Comparison of ENCODE assay signal across 18 cellular contexts in genomic region chr5:117982691-117983090, GRCh38.
"Had no signal": no experiment of that assay in that cellular context is flagged by ENCODE, and none has a peak within 500 bp of the region (broad histone marks: within the 10 kb centered on the region; RNA-seq: fewer than 3 reads in every experiment).

No MANE protein-coding gene starts in this region.

- H3K4me1 ChIP-seq: parathyroid adenoma, testis had no signal

- H3K27me3 Mint-ChIP-seq: activated CD4-positive, alpha-beta T cell treated with anti-CD3 and anti-CD28 coated beads, Interleukin-2, amount 10 ng/mL, durations not matched to agents 24 days and 14 days; memory B cell; stimulated activated naive CD8-positive, alpha-beta T cell treated with anti-CD3 and anti-CD28 coated beads, Interleukin-15, amount 100 ng/mL, for 72 hours had no signal

- H3K4me1 Mint-ChIP-seq: activated CD4-positive, alpha-beta T cell treated with anti-CD3 and anti-CD28 coated beads, Interleukin-2, amount 10 ng/mL, durations not matched to agents 24 days and 14 days; memory B cell; neural crest cell; stimulated activated naive CD8-positive, alpha-beta T cell treated with anti-CD3 and anti-CD28 coated beads, Interleukin-15, amount 100 ng/mL, for 72 hours had no signal

- H3K27ac Mint-ChIP-seq: activated CD4-positive, alpha-beta T cell treated with anti-CD3 and anti-CD28 coated beads, Interleukin-2, amount 10 ng/mL, durations not matched to agents 24 days and 14 days; memory B cell; stimulated activated naive CD8-positive, alpha-beta T cell treated with anti-CD3 and anti-CD28 coated beads, Interleukin-15, amount 100 ng/mL, for 72 hours had no signal

- H3K36me3 Mint-ChIP-seq: memory B cell had no signal

- H3K9me3 ChIP-seq: testis had no signal

- H3K27me3 ChIP-seq: brain microvascular endothelial cell, dorsolateral prefrontal cortex, testis had no signal

- H3K9ac ChIP-seq: parathyroid adenoma had no signal

- H3K4me3 Mint-ChIP-seq: activated CD4-positive, alpha-beta T cell treated with anti-CD3 and anti-CD28 coated beads, Interleukin-2, amount 10 ng/mL, durations not matched to agents 24 days and 14 days; memory B cell; neural crest cell; stimulated activated naive CD8-positive, alpha-beta T cell treated with anti-CD3 and anti-CD28 coated beads, Interleukin-15, amount 100 ng/mL, for 72 hours had no signal

- H2AFZ ChIP-seq: parathyroid adenoma had no signal

- H3K36me3 ChIP-seq: brain microvascular endothelial cell had no signal

- H3K27ac ChIP-seq: brain microvascular endothelial cell, dorsolateral prefrontal cortex, parathyroid adenoma, testis had no signal

- H3K9me3 Mint-ChIP-seq: activated CD4-positive, alpha-beta T cell treated with anti-CD3 and anti-CD28 coated beads, Interleukin-2, amount 10 ng/mL, durations not matched to agents 24 days and 14 days had no signal

- ATAC-seq: esophagus mucosa; left lobe of liver; stimulated activated naive CD8-positive, alpha-beta T cell treated with anti-CD3 and anti-CD28 coated beads, Interleukin-15, amount 100 ng/mL, for 72 hours had no signal

- DNase-seq: activated CD4-positive, alpha-beta T cell treated with anti-CD3 and anti-CD28 coated beads, Interleukin-2, amount 10 ng/mL, durations not matched to agents 24 days and 14 days; activated naive CD4-positive, alpha-beta T cell treated with anti-CD3 and anti-CD28 coated beads, Interleukin-2, amount 50 U/mL, for 16 hours; activated T-cell treated with anti-CD3 and anti-CD28 coated beads, Interleukin-2, amount 50 U/mL, for 1 hour; amygdala; brain microvascular endothelial cell; glutamatergic neuron; retina; stimulated activated CD4-positive, alpha-beta T cell treated with anti-CD3 and anti-CD28 coated beads, Interleukin-15, amount 100 ng/mL, for 24 hours; stimulated activated CD4-positive, alpha-beta T cell treated with anti-CD3 and anti-CD28 coated beads, Interleukin-4, amount 100 ng/mL, for 24 hours; stimulated activated naive CD8-positive, alpha-beta T cell treated with anti-CD3 and anti-CD28 coated beads, Interleukin-15, amount 100 ng/mL, for 72 hours; T-helper 1 cell; testis had no signal

- H3K4me3 ChIP-seq: dorsolateral prefrontal cortex, testis had no signal
